20 cellular contexts compared by ENCODE assay signal in genomic region chr6:33380272-33380981, GRCh38.
"Had no signal": no experiment of that assay in that cellular context is flagged by ENCODE, and none has a peak within 500 bp of the region (broad histone marks: within the 10 kb centered on the region; RNA-seq: fewer than 3 reads in every experiment).

No MANE protein-coding gene starts in this region.

- H3K4me2 ChIP-seq: neural progenitor cell had no signal

- H3K9me3 ChIP-seq: esophagus squamous epithelium, gastroesophageal sphincter, spleen, testis, tibial nerve had no signal

- H3K4me1 ChIP-seq: neural progenitor cell had no signal

- H3K27me3 ChIP-seq: dorsolateral prefrontal cortex, esophagus squamous epithelium, gastroesophageal sphincter, neural progenitor cell, spleen, testis, tibial nerve had no signal

- H3K36me3 ChIP-seq: esophagus squamous epithelium, gastroesophageal sphincter, neural progenitor cell, spleen, tibial nerve had no signal

- DNase-seq: cortex of kidney; dorsolateral prefrontal cortex; effector CD8-positive, alpha-beta T cell; esophagus squamous epithelium; foreskin fibroblast; glutamatergic neuron; islet precursor cell; midbrain; occipital lobe; posterior cingulate gyrus; spleen; stimulated activated CD4-positive, alpha-beta T cell treated with anti-CD3 and anti-CD28 coated beads, Interleukin-15, amount 100 ng/mL, for 24 hours; stimulated activated CD4-positive, alpha-beta T cell treated with anti-CD3 and anti-CD28 coated beads, Interleukin-1b, Interleukin-23, amount 100 ng/mL, for 48 hours; stimulated activated CD4-positive, alpha-beta T cell treated with anti-CD3 and anti-CD28 coated beads, Interleukin-4, amount 100 ng/mL, for 24 hours; stimulated activated naive B cell treated with anti-CD40 and anti-IgM and Interleukin-4, amounts not matched to agents 10 μg/mL and 1 μg/mL and 100 μg/mL, for 72 hours; stimulated activated naive CD8-positive, alpha-beta T cell treated with anti-CD3 and anti-CD28 coated beads, Interleukin-15, amount 100 ng/mL, for 72 hours; testis had no signal

- H2AFZ ChIP-seq: neural progenitor cell had no signal

- H3K4me3 ChIP-seq: dorsolateral prefrontal cortex, esophagus squamous epithelium, gastroesophageal sphincter, neural progenitor cell, spleen, testis, tibial nerve had no signal

- H3K27ac ChIP-seq: dorsolateral prefrontal cortex, gastroesophageal sphincter, neural progenitor cell, spleen, testis, tibial nerve had no signal
